Comparison of ENCODE assay signal across 30 cellular contexts in genomic region chrX:102714994-102715393, GRCh38. TPM values are rescaled to one million over a fixed set of nuclear protein-coding genes. Genes with fewer than 3 reads are reported as not detected.
DNase-seq lines count a peak whose midpoint lies in the region; ATAC-seq and TF ChIP-seq lines count a peak whose summit lies in the region.
"Had no signal": no experiment of that assay in that cellular context is flagged by ENCODE, and none has a peak within 500 bp of the region (broad histone marks: within the 10 kb centered on the region; RNA-seq: fewer than 3 reads in every experiment).

No MANE protein-coding gene starts in this region.

- no peak overlapping the region for H2BK20ac ChIP-seq in IMR-90 (ENCODE audit: low read depth, low read length)

- H3K4me3 ChIP-seq in IMR-90 (ENCODE audit: insufficient read depth, low read depth, low read length) (no peak overlapping the region), trophoblast cell (ENCODE audit: low read depth, low read length) (no peak overlapping the region)
- H3K4me3 ChIP-seq: left ventricle myocardium inferior, right atrium auricular region, smooth muscle cell had no signal

- peaks cover 15% of the 10 kb centered on the region for H3K4me1 Mint-ChIP-seq in CD4-positive, alpha-beta T cell (ENCODE audit: low read depth)
- H3K4me1 Mint-ChIP-seq: activated naive CD4-positive, alpha-beta T cell treated with anti-CD3 and anti-CD28 coated beads, Interleukin-2, amount 50 U/mL, for 24 hours had no signal

- no peak overlapping the region for H3K27ac ChIP-seq in IMR-90 (ENCODE audit: insufficient read depth, low read length)
- H3K27ac ChIP-seq in trophoblast cell (ENCODE audit: low read depth, low read length) = no peak overlapping the region
- no peak overlapping the region for H3K27ac ChIP-seq in CD4-positive, alpha-beta T cell (ENCODE audit: low read depth, low read length)
- H3K27ac ChIP-seq: HL-60, left ventricle myocardium inferior, right atrium auricular region, WERI-Rb-1 had no signal

- H2BK12ac ChIP-seq in trophoblast cell (ENCODE audit: low read length) = no peak overlapping the region

- H3K4ac ChIP-seq in IMR-90 (ENCODE audit: low read depth, low read length) = no peak overlapping the region
- H3K4ac ChIP-seq in trophoblast cell (ENCODE audit: low read depth, low read length) = no peak overlapping the region

- H2AK5ac ChIP-seq in IMR-90 (ENCODE audit: low read depth, low read length) = no peak overlapping the region
- no peak overlapping the region for H2AK5ac ChIP-seq in trophoblast cell (ENCODE audit: low read length)

- H3K9ac ChIP-seq in IMR-90 (ENCODE audit: low read depth, low read length) = no peak overlapping the region
- no peak overlapping the region for H3K9ac ChIP-seq in trophoblast cell (ENCODE audit: low read length)

- H4K91ac ChIP-seq in IMR-90 (ENCODE audit: insufficient read depth, low read depth, low read length) (no peak overlapping the region), trophoblast cell (ENCODE audit: low read depth, low read length) (no peak overlapping the region)

- H2AFZ ChIP-seq in IMR-90 (replicated peaks; ENCODE audit: low read length, poor library complexity) (no peak overlapping the region), trophoblast cell (ENCODE audit: insufficient read depth, low read length, poor library complexity) (no peak overlapping the region)

- intact Hi-C loops in IMR-90 (cut with micrococcal nuclease) = loop anchor here (10.0 kb wide), 1 partner anchor 200 kb away; the partner anchor contains the start of gene TMSB15A
- intact Hi-C loops in CD4-positive, alpha-beta T cell (cut with DNase I, micrococcal nuclease) = loop anchor here in 1 of 2 experiments (5.0 kb wide), 2 partner anchors 53 to 783 kb away; partner anchors contain the start of gene ZMAT1

- no peak for TF ChIP-seq POLR2A in IMR-90 (IDR thresholded peaks at IDR 0.05; ENCODE audit: low read depth, low read length)

- H3K27me3 ChIP-seq in IMR-90 (ENCODE audit: control insufficient read depth, insufficient read depth, low read length) = no peaks in the 10 kb centered on the region; the same call in 1 of the 2 replicates
- H3K27me3 ChIP-seq in trophoblast cell (ENCODE audit: insufficient read depth, low read length) = peaks cover 3% of the 10 kb centered on the region
- H3K27me3 ChIP-seq in CD4-positive, alpha-beta T cell (ENCODE audit: control insufficient read depth, insufficient read depth, low read length) = no peaks in the 10 kb centered on the region
- H3K27me3 ChIP-seq: right atrium auricular region had no signal

- H3K27me3 Mint-ChIP-seq in CD4-positive, alpha-beta T cell = peaks cover 11% of the 10 kb centered on the region

- H4K20me1 ChIP-seq in IMR-90 (ENCODE audit: insufficient read depth, low read length) = no peaks in the 10 kb centered on the region

- no peak for TF ChIP-seq RAD21 in IMR-90 (IDR thresholded peaks at IDR 0.05; ENCODE audit: low read length)

- TF ChIP-seq CTCF in IMR-90 (conservative IDR thresholded peaks at IDR 0.05; ENCODE audit: low read depth, low read length) (no peak), GM20000 (IDR thresholded peaks at IDR 0.05; ENCODE audit: extremely low read depth, missing control alignments) (no peak)
- no peak for TF ChIP-seq CTCF in CD4-positive, alpha-beta T cell (IDR thresholded peaks at IDR 0.05)

- no peak overlapping the region for H3K14ac ChIP-seq in IMR-90 (replicated peaks; ENCODE audit: low read depth, low read length)
- no peak overlapping the region for H3K14ac ChIP-seq in trophoblast cell (ENCODE audit: low read length)

- H2BK5ac ChIP-seq in IMR-90 (ENCODE audit: low read depth, low read length, poor library complexity, severe bottlenecking) = no peak overlapping the region
- no peak overlapping the region for H2BK5ac ChIP-seq in trophoblast cell (ENCODE audit: low read depth, low read length, poor library complexity)

- H3K27ac Mint-ChIP-seq in CD4-positive, alpha-beta T cell = no peak overlapping the region
- H3K27ac Mint-ChIP-seq: activated naive CD4-positive, alpha-beta T cell treated with anti-CD3 and anti-CD28 coated beads, Interleukin-2, amount 50 U/mL, for 24 hours; CD4-positive, alpha-beta memory T cell had no signal

- in situ Hi-C loops in IMR-90 (cut with MboI; ENCODE audit: low sequenced_read_pairs) = no loop called here

- BruUV-seq in IMR-90 (replicated peaks; lab: Mats Ljungman, UMichigan) = TSS peak; percentile 52

- H2AK9ac ChIP-seq in IMR-90 (replicated peaks; ENCODE audit: low read depth, low read length, poor library complexity) = no peak overlapping the region

- CTCF ChIA-PET in IMR-90 (lab: Yijun Ruan, JAX) = no interaction called here
- CTCF ChIA-PET in CD4-positive, alpha-beta T cell (lab: Charles Lee) = no interaction called here

- no peaks in the 10 kb centered on the region; the same call in 1 of the 2 replicates for H3K9me1 ChIP-seq in IMR-90 (ENCODE audit: insufficient read depth, low read length)

- no peaks in the 10 kb centered on the region for H3K9me3 Mint-ChIP-seq in CD4-positive, alpha-beta T cell
- H3K9me3 Mint-ChIP-seq: activated naive CD4-positive, alpha-beta T cell treated with anti-CD3 and anti-CD28 coated beads, Interleukin-2, amount 50 U/mL, for 24 hours had no signal

- no peak overlapping the region for H2BK120ac ChIP-seq in IMR-90 (ENCODE audit: low read depth, low read length)
- H2BK120ac ChIP-seq in trophoblast cell (ENCODE audit: insufficient read depth, low read length, poor library complexity) = no peak overlapping the region

- H3K18ac ChIP-seq in IMR-90 (ENCODE audit: low read depth, low read length) (no peak overlapping the region), trophoblast cell (ENCODE audit: low read length) (no peak overlapping the region)

- H3K79me1 ChIP-seq in IMR-90 (ENCODE audit: low read depth in 1 of 2, low read length in 2 of 2) (no peaks in the 10 kb centered on the region; a peak in 1 of 4 replicates), trophoblast cell (ENCODE audit: low read length) (no peaks in the 10 kb centered on the region)

- H4K8ac ChIP-seq in IMR-90 (ENCODE audit: low read depth in 2 of 2, low read length in 2 of 2) (no peak overlapping the region), trophoblast cell (ENCODE audit: low read depth, low read length) (no peak overlapping the region)

- no peaks in the 10 kb centered on the region for H3K79me2 ChIP-seq in trophoblast cell (ENCODE audit: control insufficient read depth, insufficient read depth, low read length, poor library complexity)

- no peak overlapping the region for H3K23ac ChIP-seq in IMR-90 (ENCODE audit: low read depth, low read length)
- no peak overlapping the region for H3K23ac ChIP-seq in trophoblast cell (ENCODE audit: low read length)

- POLR2A ChIA-PET in IMR-90 (lab: Charles Lee; ENCODE audit: unreplicated experiment) = no interaction called here
- POLR2A ChIA-PET in CD4-positive, alpha-beta T cell (lab: Charles Lee) = no interaction called here

- no peaks in the 10 kb centered on the region for H3K9me3 ChIP-seq in IMR-90 (ENCODE audit: control insufficient read depth, insufficient read depth, low read length)
- no peaks in the 10 kb centered on the region for H3K9me3 ChIP-seq in trophoblast cell (ENCODE audit: insufficient read depth, low read depth, low read length)
- no peaks in the 10 kb centered on the region for H3K9me3 ChIP-seq in CD4-positive, alpha-beta T cell (ENCODE audit: control insufficient read depth, low read length)
- H3K9me3 ChIP-seq: left ventricle myocardium inferior, right atrium auricular region had no signal

- H4K5ac ChIP-seq in IMR-90 (ENCODE audit: low read depth, low read length) = no peak overlapping the region

- no peak overlapping the region for H3K4me2 ChIP-seq in IMR-90 (ENCODE audit: low read depth, low read length)
- no peak overlapping the region for H3K4me2 ChIP-seq in trophoblast cell (ENCODE audit: low read length)
- H3K4me2 ChIP-seq: smooth muscle cell had no signal

- no peak overlapping the region for H3K4me3 Mint-ChIP-seq in CD4-positive, alpha-beta T cell

- no peaks in the 10 kb centered on the region for H3K36me3 Mint-ChIP-seq in CD4-positive, alpha-beta T cell (ENCODE audit: low read depth)
- H3K36me3 Mint-ChIP-seq: activated naive CD4-positive, alpha-beta T cell treated with anti-CD3 and anti-CD28 coated beads, Interleukin-2, amount 50 U/mL, for 24 hours; CD4-positive, alpha-beta memory T cell had no signal

- peak overlapping the region; percentile 54 for H4K12ac ChIP-seq in trophoblast cell (ENCODE audit: low read depth, low read length)

- WGBS in IMR-90 (ENCODE audit: extremely low coverage in 2 of 2, insufficient read length in 1 of 2), 2 experiments = 59% methylated on average over 6 of the region's 6 CpGs; no CpG with 5 or more reads in 1 of the 2 experiments
- no CpG with 5 or more reads among the region's 6 CpGs for WGBS in trophoblast cell (ENCODE audit: extremely low coverage, insufficient coverage, insufficient read length)

- peak; percentile 26 for DNase-seq in DMS 273 (lab: John Stamatoyannopoulos, UW; ENCODE audit: unreplicated experiment)
- DNase-seq in DMS 273 treated with DMSO at 0.1 percent for 48 hours (lab: John Stamatoyannopoulos, UW) = no peak
- DNase-seq in IMR-90 = no peak
- DNase-seq in fibroblast of gingiva (ENCODE audit: low read depth) = peak; percentile 4
- DNase-seq in trophoblast cell = no peak
- no peak for DNase-seq in CD4-positive, alpha-beta T cell
- DNase-seq in GM20000 (ENCODE audit: low spot score) = no peak
- no peak for DNase-seq in H4 (ENCODE audit: low spot score)
- DNase-seq: activated CD4-positive, alpha-beta T cell treated with anti-CD3 and anti-CD28 coated beads for 48 hours; activated CD8-positive, alpha-beta memory T cell treated with anti-CD3 and anti-CD28 coated beads for 24 hours; AML-193; anterior cingulate cortex; CD4-positive, alpha-beta memory T cell; islet precursor cell; Karpas-422; left ventricle myocardium inferior; MV-4-11; NCI-H1436 treated with DMSO at 0.1 percent for 48 hours; NCI-H2081 treated with DMSO at 0.1 percent for 48 hours; NCI-H2227 treated with DMSO at 0.1 percent for 48 hours; NCI-H69; Right ventricle myocardium superior; stimulated activated CD4-positive, alpha-beta T cell treated with anti-CD3 and anti-CD28 coated beads, Interleukin-1b, Interleukin-23, amount 100 ng/mL, for 48 hours; stimulated activated naive CD4-positive, alpha-beta T cell treated with Interleukin-2 at 50 U/mL for 16 hours; T-helper 9 cell; WERI-Rb-1 had no signal

- H2BK15ac ChIP-seq in IMR-90 (ENCODE audit: low read depth, low read length) = no peak overlapping the region

- ATAC-seq in IMR-90 (ENCODE audit: low read depth) = no peak
- no peak for ATAC-seq in CD4-positive, alpha-beta T cell (ENCODE audit: poor library complexity)

- no peak overlapping the region for H3K56ac ChIP-seq in IMR-90 (ENCODE audit: extremely low read depth, insufficient read depth, low read length)

- dilution Hi-C loops in IMR-90 (cut with HindIII; ENCODE audit: low sequenced_read_pairs, unreplicated experiment) = no loop called here

- H3K36me3 ChIP-seq in IMR-90 (ENCODE audit: control insufficient read depth, insufficient read depth, low read length) = no peaks in the 10 kb centered on the region; the same call in 1 of the 2 replicates
- H3K36me3 ChIP-seq in trophoblast cell (ENCODE audit: control insufficient read depth in 1 of 2, insufficient read depth in 2 of 2, low read length in 2 of 2) = no peaks in the 10 kb centered on the region
- H3K36me3 ChIP-seq: left ventricle myocardium inferior, right atrium auricular region had no signal

- no peaks in the 10 kb centered on the region for H3K4me1 ChIP-seq in IMR-90 (ENCODE audit: control insufficient read depth, insufficient read depth, low read length)
- H3K4me1 ChIP-seq in trophoblast cell (ENCODE audit: control insufficient read depth in 1 of 2, insufficient read depth in 2 of 2, low read length in 2 of 2) = peaks cover 0 to 3% of the 10 kb centered on the region in 2 experiments
- H3K4me1 ChIP-seq: right atrium auricular region had no signal

RNA-seq across cellular contexts. Expression of gene GPRASP2, which starts 2.7 kb away (rescaled TPM):
- 23.6 and 24.7 TPM in 2 replicates for total RNA-seq in IMR-90 (2012; rRNA removed)
- polyA plus RNA-seq in IMR-90 (2012; rRNA removed) = 9.0 and 9.4 TPM in 2 replicates
- 4.3 and 5.1 TPM in 2 replicates for polyA plus RNA-seq in IMR-90 (2012; cell fraction: cytosol; rRNA removed)
- polyA plus RNA-seq in IMR-90 (2012; cell fraction: nucleus; rRNA removed; ENCODE audit: low replicate concordance) = 3.0 and 7.7 TPM in 2 replicates
- 2.4 and 2.8 TPM in 2 replicates for polyA plus RNA-seq in trophoblast cell (2013)
- total RNA-seq in CD4-positive, alpha-beta T cell = 1 to 10 TPM; 2.1 to 2.6 TPM
- total RNA-seq in H4 (2014; rRNA removed; shearing (Covaris generic)) = 13.6 and 13.8 TPM in 2 replicates

RNA-seq across cellular contexts. Expression of gene GPRASP3, which starts 5.5 kb away (rescaled TPM):
- total RNA-seq in IMR-90 (2012; rRNA removed) = 6.9 and 8.1 TPM in 2 replicates
- 1.4 and 2.2 TPM in 2 replicates for polyA plus RNA-seq in IMR-90 (2012; rRNA removed)
- polyA plus RNA-seq in IMR-90 (2012; cell fraction: cytosol; rRNA removed) = 0.90 and 0.99 TPM in 2 replicates
- polyA plus RNA-seq in IMR-90 (2012; cell fraction: nucleus; rRNA removed; ENCODE audit: low replicate concordance) = 0.63 and 2.3 TPM in 2 replicates
- polyA plus RNA-seq in trophoblast cell (2013) = 2.2 TPM in 2 replicates
- total RNA-seq in CD4-positive, alpha-beta T cell = 1 to 10 TPM; 1.5 to 2.6 TPM
- total RNA-seq in H4 (2014; rRNA removed; shearing (Covaris generic)) = 1.2 and 2.0 TPM in 2 replicates

Comparison
In these comparisons a context has a peak if more than half of its experiments do, and no peak if none do; other contexts are left out.
1. DNase-seq: peak in DMS 273 (single experiment) and fibroblast of gingiva (single experiment); none in DMS 273 treated with DMSO at 0.1 percent for 48 hours (single experiment), IMR-90 (single experiment), trophoblast cell (0 of 2), CD4-positive, alpha-beta T cell (0 of 10), GM20000 (single experiment) and H4 (single experiment).